Comparison of ENCODE assay signal across 8 cellular contexts in the genomic region with DNA sequence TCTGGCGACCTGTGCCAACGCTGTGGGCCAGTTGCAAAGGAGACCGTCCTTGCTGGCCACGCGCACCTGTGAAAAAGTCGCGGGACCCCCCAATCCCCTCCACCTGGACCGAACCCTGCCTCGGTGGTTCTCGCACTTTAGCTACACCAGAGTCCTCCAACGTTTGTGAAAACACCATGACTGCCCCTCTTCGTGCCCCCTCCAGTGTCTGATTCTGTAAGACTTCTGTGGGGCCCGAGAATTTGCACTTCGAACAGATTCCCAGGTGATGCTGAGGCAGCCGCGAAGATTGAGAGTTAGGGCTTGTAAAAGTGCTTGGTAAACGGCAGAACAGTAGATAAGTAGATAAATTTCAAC.
DNase-seq lines count a peak whose midpoint lies in the region; ATAC-seq and TF ChIP-seq lines count a peak whose summit lies in the region.

No MANE protein-coding gene starts in this region.

- no peak overlapping the region for H2AFZ ChIP-seq in H9 (ENCODE audit: low read length)

- no peak overlapping the region for H3K18ac ChIP-seq in H9 (ENCODE audit: insufficient read length, low read depth, low read length)

- H3K9me3 ChIP-seq in H9 (ENCODE audit: control insufficient read depth, low read depth, low read length): no peaks in the 10 kb centered on the region
- H3K9me3 ChIP-seq in sigmoid colon: no peaks in the 10 kb centered on the region

- no peak overlapping the region; the same call in 1 of the 2 replicates for H3K14ac ChIP-seq in H9 (ENCODE audit: insufficient read depth, low read length)

- no peak overlapping the region for H3K56ac ChIP-seq in H9 (ENCODE audit: insufficient read length, low read depth, low read length)

- WGBS in H9 (ENCODE audit: extremely low coverage, insufficient read length, low lambda C conversion rate): no CpG with 5 or more reads among the region's 17 CpGs
- 15 to 40% methylated on average over 17 of the region's 17 CpGs for WGBS in sigmoid colon, 2 donors

- no peak overlapping the region for H3K23ac ChIP-seq in H9 (ENCODE audit: insufficient read length, low read depth, low read length)

- peaks cover 13% of the 10 kb centered on the region; the same call in 1 of the 2 replicates for H3K27me3 ChIP-seq in H9 (ENCODE audit: insufficient read depth, low read length)
- no peaks in the 10 kb centered on the region for H3K27me3 ChIP-seq in sigmoid colon

- DNase-seq in H9 (no peak), sigmoid colon (no peak), mucosa of gallbladder (ENCODE audit: low spot score) (no peak), dedifferentiated amniotic fluid mesenchymal stem cell (ENCODE audit: extremely low spot score) (no peak)
- DNase-seq in activated T-helper 1 cell treated with anti-CD3 and anti-CD28 coated beads, Interleukin-12 subunit alpha, Interleukin-12 subunit beta, Interleukin-2, Interleukin-4 antibody, amounts not matched to agents 30 ng/mL and 10 ng/mL and 1 ng/mL, durations not matched to agents 14 hours and 24 hours and 36 hours (ENCODE audit: low spot score): no peak

- H3K4me1 Mint-ChIP-seq in H9: peaks cover 17 to 27% of the 10 kb centered on the region in 2 experiments
- H3K4me1 Mint-ChIP-seq in activated T-helper 1 cell treated with anti-CD3 and anti-CD28 coated beads, Interleukin-12 subunit alpha, Interleukin-12 subunit beta, Interleukin-2, Interleukin-4 antibody, amounts not matched to agents 30 ng/mL and 10 ng/mL and 1 ng/mL, durations not matched to agents 14 hours and 24 hours and 36 hours (ENCODE audit: low read depth): peaks cover 10% of the 10 kb centered on the region

- TF ChIP-seq EP300 in sigmoid colon (IDR thresholded peaks at IDR 0.05): no peak

- no peak overlapping the region for H2BK12ac ChIP-seq in H9 (ENCODE audit: insufficient read length, low read depth, low read length)

- H3K4me1 ChIP-seq in H9 (ENCODE audit: insufficient read depth, low read length) (no peaks in the 10 kb centered on the region), sigmoid colon (peaks cover 0 to 32% (median 13%) of the 10 kb centered on the region in 4 donors)

- no peak overlapping the region for H3K4ac ChIP-seq in H9 (ENCODE audit: low read depth, low read length)

- H3K27ac Mint-ChIP-seq in H9: peak overlapping the region in 1 of 3 experiments; percentile 80; a peak in 1 of 7 replicates
- no peak overlapping the region for H3K27ac Mint-ChIP-seq in activated T-helper 1 cell treated with anti-CD3 and anti-CD28 coated beads, Interleukin-12 subunit alpha, Interleukin-12 subunit beta, Interleukin-2, Interleukin-4 antibody, amounts not matched to agents 30 ng/mL and 10 ng/mL and 1 ng/mL, durations not matched to agents 14 hours and 24 hours and 36 hours

- H3K4me2 ChIP-seq in H9 (ENCODE audit: insufficient read depth, insufficient read length, low read length): peak overlapping the region; percentile 62

- H3T11ph ChIP-seq in H9 (ENCODE audit: low read length): no peak overlapping the region

- H3K9ac ChIP-seq in H9 (ENCODE audit: extremely low read depth, insufficient read length, low read length): no peak overlapping the region

- peak overlapping the region; percentile 13 for H3K4me3 ChIP-seq in iPS-11a (ENCODE audit: low read depth, low read length)
- H3K4me3 ChIP-seq in sigmoid colon: peak overlapping the region; percentile 18 to 97 (median 80)

- no peaks in the 10 kb centered on the region for H3K79me1 ChIP-seq in H9 (ENCODE audit: insufficient read depth, low read depth, low read length, poor library complexity, severe bottlenecking)

- H2BK120ac ChIP-seq in H9 (ENCODE audit: low read depth, low read length, poor library complexity, severe bottlenecking): no peak overlapping the region

- intact Hi-C loops in activated T-helper 1 cell treated with anti-CD3 and anti-CD28 coated beads, Interleukin-12 subunit alpha, Interleukin-12 subunit beta, Interleukin-2, Interleukin-4 antibody, amounts not matched to agents 30 ng/mL and 10 ng/mL and 1 ng/mL, durations not matched to agents 14 hours and 24 hours and 36 hours (cut with micrococcal nuclease): loop anchor here (5.0 kb wide), 1 partner anchor 75 kb away; no protein-coding TSS in a partner anchor
- intact Hi-C loops in sigmoid colon (cut with DNase I): loop anchor here (2.0 to 10.0 kb wide), 3 partner anchors 46 to 268 kb away; no protein-coding TSS in a partner anchor

- no peaks in the 10 kb centered on the region for H3K9me3 Mint-ChIP-seq in H9
- H3K9me3 Mint-ChIP-seq in activated T-helper 1 cell treated with anti-CD3 and anti-CD28 coated beads, Interleukin-12 subunit alpha, Interleukin-12 subunit beta, Interleukin-2, Interleukin-4 antibody, amounts not matched to agents 30 ng/mL and 10 ng/mL and 1 ng/mL, durations not matched to agents 14 hours and 24 hours and 36 hours: no peaks in the 10 kb centered on the region

- H2BK5ac ChIP-seq in H9 (ENCODE audit: insufficient read length, low read length): no peak overlapping the region

- H4K8ac ChIP-seq in H9 (replicated peaks; ENCODE audit: insufficient read length, low read depth, low read length): no peak overlapping the region

- H2BK20ac ChIP-seq in H9 (ENCODE audit: low read depth, low read length, poor library complexity, severe bottlenecking): no peak overlapping the region

- H4K5ac ChIP-seq in H9 (ENCODE audit: insufficient read length, low read depth, low read length): no peak overlapping the region

- no peak overlapping the region for H3K27ac ChIP-seq in H9 (ENCODE audit: insufficient read length, low read depth, low read length)
- peak overlapping the region; percentile 94 to 100 (median 98) for H3K27ac ChIP-seq in sigmoid colon

- H3K79me2 ChIP-seq in H9 (ENCODE audit: insufficient read depth, low read length): no peaks in the 10 kb centered on the region; the same call in 1 of the 2 replicates

- TF ChIP-seq CTCF in H9 (conservative IDR thresholded peaks at IDR 0.05): no peak
- TF ChIP-seq CTCF in sigmoid colon (IDR thresholded peaks at IDR 0.05): no peak

- H2AK5ac ChIP-seq in H9 (ENCODE audit: insufficient read length, low read length): no peak overlapping the region

- H4K20me1 ChIP-seq in H9 (ENCODE audit: control insufficient read depth, insufficient read depth, insufficient read length): no peaks in the 10 kb centered on the region

- no peak for TF ChIP-seq POLR2A in sigmoid colon (IDR thresholded peaks at IDR 0.05)

- H3K36me3 Mint-ChIP-seq in H9 (ENCODE audit: insufficient read depth in 1 of 3, low read depth in 3 of 3): peaks cover 0 to 2% (median 0%) of the 10 kb centered on the region in 3 experiments; a peak in 2 of 7 replicates
- no peaks in the 10 kb centered on the region for H3K36me3 Mint-ChIP-seq in activated T-helper 1 cell treated with anti-CD3 and anti-CD28 coated beads, Interleukin-12 subunit alpha, Interleukin-12 subunit beta, Interleukin-2, Interleukin-4 antibody, amounts not matched to agents 30 ng/mL and 10 ng/mL and 1 ng/mL, durations not matched to agents 14 hours and 24 hours and 36 hours (ENCODE audit: low read depth)

- no peak overlapping the region for H4K91ac ChIP-seq in H9 (ENCODE audit: insufficient read length, low read depth, low read length)

- H3K27me3 Mint-ChIP-seq in H9 (ENCODE audit: low read depth): peaks cover 44% of the 10 kb centered on the region
- peaks cover 54% of the 10 kb centered on the region for H3K27me3 Mint-ChIP-seq in activated T-helper 1 cell treated with anti-CD3 and anti-CD28 coated beads, Interleukin-12 subunit alpha, Interleukin-12 subunit beta, Interleukin-2, Interleukin-4 antibody, amounts not matched to agents 30 ng/mL and 10 ng/mL and 1 ng/mL, durations not matched to agents 14 hours and 24 hours and 36 hours (ENCODE audit: insufficient read depth)

- H3K23me2 ChIP-seq in H9 (ENCODE audit: insufficient read length, low read depth, low read length, poor library complexity, severe bottlenecking): peaks cover 12% of the 10 kb centered on the region

- H2BK15ac ChIP-seq in H9 (ENCODE audit: low read depth, low read length): no peak overlapping the region

- H3K36me3 ChIP-seq in sigmoid colon: peaks cover 0 to 5% (median 1%) of the 10 kb centered on the region in 4 donors

- peak overlapping the region; percentile 70 to 87 for H3K4me3 Mint-ChIP-seq in H9
- peak overlapping the region; percentile 56 for H3K4me3 Mint-ChIP-seq in activated T-helper 1 cell treated with anti-CD3 and anti-CD28 coated beads, Interleukin-12 subunit alpha, Interleukin-12 subunit beta, Interleukin-2, Interleukin-4 antibody, amounts not matched to agents 30 ng/mL and 10 ng/mL and 1 ng/mL, durations not matched to agents 14 hours and 24 hours and 36 hours

- ATAC-seq in HG03108 (IDR thresholded peaks at IDR 0.05; ENCODE audit: unreplicated experiment) (no peak), HG03457 (IDR thresholded peaks at IDR 0.05; ENCODE audit: unreplicated experiment) (no peak)
